Comparison of ENCODE assay signal across 17 cellular contexts in the genomic region with DNA sequence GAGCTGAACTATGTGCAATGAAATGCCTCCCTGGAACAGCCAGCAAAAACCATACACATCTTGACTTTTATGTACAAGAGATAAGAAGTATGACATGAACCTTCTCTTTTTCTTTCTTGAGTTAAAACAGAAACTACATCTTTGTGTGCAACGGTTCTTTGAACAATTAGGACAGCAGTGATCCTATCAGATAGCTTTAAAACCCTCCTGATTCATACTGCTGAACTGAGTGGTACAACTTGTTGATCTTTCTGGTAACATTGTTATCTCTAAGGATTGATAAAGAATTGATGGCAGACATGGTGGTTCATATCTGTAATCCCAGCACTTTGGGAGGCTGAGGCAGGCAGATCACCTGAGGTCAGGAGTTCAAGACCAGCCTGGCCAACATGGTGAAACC.
"Had no signal": no experiment of that assay in that cellular context is flagged by ENCODE, and none has a peak within 500 bp of the region (broad histone marks: within the 10 kb centered on the region; RNA-seq: fewer than 3 reads in every experiment).

No MANE protein-coding gene starts in this region.

- H3K4me3 Mint-ChIP-seq: activated naive CD4-positive, alpha-beta T cell treated with anti-CD3 and anti-CD28 coated beads, Interleukin-2, amount 10 ng/mL, durations not matched to agents 7 days and 5 days; activated T-cell treated with anti-CD3 and anti-CD28 coated beads, Interleukin-2, amount 50 U/mL, for 4 hours; natural killer cell treated with Interleukin-12 subunit alpha and Interleukin-12 subunit beta and Interleukin-15 and Interleukin-18, amount 100 ng/mL, for 72 hours; WTC11 had no signal

- ATAC-seq: activated T-cell treated with anti-CD3 and anti-CD28 coated beads, Interleukin-2, amount 50 U/mL, for 4 hours; foreskin keratinocyte; natural killer cell treated with Interleukin-12 subunit alpha and Interleukin-12 subunit beta and Interleukin-15 and Interleukin-18, amount 100 ng/mL, for 72 hours; pancreas; right cardiac atrium; stimulated activated naive CD8-positive, alpha-beta T cell treated with anti-CD3 and anti-CD28 coated beads, Interleukin-15, Interleukin-2, amounts not matched to agents 100 U/mL and 50 U/mL, for 24 hours; WTC11 had no signal

- H3K4me3 ChIP-seq: cardiac muscle cell, left ventricle myocardium inferior, pancreas had no signal

- H3K9me3 ChIP-seq: left ventricle myocardium inferior, pancreas had no signal

- H3K9me3 Mint-ChIP-seq: activated naive CD4-positive, alpha-beta T cell treated with anti-CD3 and anti-CD28 coated beads, Interleukin-2, amount 10 ng/mL, durations not matched to agents 7 days and 5 days; activated T-cell treated with anti-CD3 and anti-CD28 coated beads, Interleukin-2, amount 50 U/mL, for 4 hours; natural killer cell treated with Interleukin-12 subunit alpha and Interleukin-12 subunit beta and Interleukin-15 and Interleukin-18, amount 100 ng/mL, for 72 hours; WTC11 had no signal

- DNase-seq: activated CD4-positive, alpha-beta T cell treated with anti-CD3 and anti-CD28 coated beads, Interleukin-2, amount 50 U/mL, for 48 hours; activated CD8-positive, alpha-beta memory T cell treated with anti-CD3 and anti-CD28 coated beads, Interleukin-2, amount 50 U/mL, for 48 hours; activated effector memory CD4-positive, alpha-beta T cell treated with anti-CD3 and anti-CD28 coated beads, Interleukin-2, amount 50 U/mL, for 16 hours; activated naive CD4-positive, alpha-beta T cell treated with anti-CD3 and anti-CD28 coated beads, Interleukin-2, amount 10 ng/mL, durations not matched to agents 7 days and 5 days; activated T-cell treated with anti-CD3 and anti-CD28 coated beads, Interleukin-2, amount 50 U/mL, for 4 hours; foreskin keratinocyte; hippocampal formation; left ventricle myocardium inferior; pancreas; right cardiac atrium; stimulated activated CD4-positive, alpha-beta T cell treated with anti-CD3 and anti-CD28 coated beads, Interleukin-4, amount 100 ng/mL, for 24 hours; stimulated activated naive CD8-positive, alpha-beta T cell treated with anti-CD3 and anti-CD28 coated beads, Interleukin-15, Interleukin-2, amounts not matched to agents 100 U/mL and 50 U/mL, for 24 hours; T-helper 1 cell; T-helper 9 cell had no signal

- H3K27me3 ChIP-seq: cardiac muscle cell, foreskin keratinocyte, pancreas had no signal

- H3K27me3 Mint-ChIP-seq: activated naive CD4-positive, alpha-beta T cell treated with anti-CD3 and anti-CD28 coated beads, Interleukin-2, amount 10 ng/mL, durations not matched to agents 7 days and 5 days; natural killer cell treated with Interleukin-12 subunit alpha and Interleukin-12 subunit beta and Interleukin-15 and Interleukin-18, amount 100 ng/mL, for 72 hours had no signal

- H3K27ac ChIP-seq: cardiac muscle cell, foreskin keratinocyte, left ventricle myocardium inferior, pancreas had no signal

- H3K27ac Mint-ChIP-seq: activated naive CD4-positive, alpha-beta T cell treated with anti-CD3 and anti-CD28 coated beads, Interleukin-2, amount 10 ng/mL, durations not matched to agents 7 days and 5 days; WTC11 had no signal
